Comparison of ENCODE assay signal across 1 cellular context in genomic region chr7:22698762-22699161, GRCh38.
TF ChIP-seq lines count a peak whose summit lies in the region.

No MANE protein-coding gene starts in this region.

TF ChIP-seq in GM12878, 131 proteins besides CTCF, POLR2A, EP300 and RAD21 (continued from another document):
- TF ChIP-seq IRF3 (IDR thresholded peaks at IDR 0.05) (no peak), ZBTB11 (CRISPR knock-in tag; IDR thresholded peaks at IDR 0.05) (no peak), IRF4 (IDR thresholded peaks at IDR 0.05; ENCODE audit: low read depth, low read length) (no peak), ZNF687 (IDR thresholded peaks at IDR 0.05) (no peak), NFIC (IDR thresholded peaks at IDR 0.05; ENCODE audit: low read depth, low read length) (no peak), MXI1 (IDR thresholded peaks at IDR 0.05; ENCODE audit: low read depth, low read length) (no peak), REST (IDR thresholded peaks at IDR 0.05; ENCODE audit: low read depth, low read length) (no peak), SUPT20H (IDR thresholded peaks at IDR 0.05; ENCODE audit: borderline replicate concordance, control insufficient read depth, low read depth, low read length) (no peak), CUX1 (IDR thresholded peaks at IDR 0.05; ENCODE audit: insufficient replicate concordance, low read depth, low read length) (no peak), NBN (IDR thresholded peaks at IDR 0.05) (no peak), NFXL1 (IDR thresholded peaks at IDR 0.05; ENCODE audit: borderline replicate concordance) (no peak)
